ENCODE assay signal across 1 cellular context in the genomic region with DNA sequence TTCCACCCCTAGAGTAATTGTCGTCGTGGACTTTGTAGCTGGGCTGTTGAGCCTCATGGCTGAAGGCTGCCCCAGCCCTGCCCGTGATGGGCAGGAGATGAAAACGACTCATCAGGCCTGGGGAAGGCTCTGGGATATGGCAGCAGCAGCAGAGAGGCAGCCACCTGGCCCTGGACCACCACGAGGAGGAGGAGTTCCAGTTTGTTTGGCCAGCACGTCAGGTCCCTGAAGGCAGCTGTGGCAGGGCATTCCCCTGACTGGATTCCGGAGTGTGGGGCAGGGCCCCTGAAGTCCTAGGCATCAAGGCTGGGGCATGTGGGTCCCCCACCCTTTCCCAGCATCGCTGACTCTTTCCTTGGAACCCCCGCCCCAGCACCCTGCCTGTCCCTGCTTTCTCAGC.
TF ChIP-seq lines count a peak whose summit lies in the region.

No MANE protein-coding gene starts in this region.

TF ChIP-seq in WTC11, 78 proteins besides CTCF, POLR2A, EP300 and RAD21 (continued from another document):
- TF ChIP-seq, protein P1, sequence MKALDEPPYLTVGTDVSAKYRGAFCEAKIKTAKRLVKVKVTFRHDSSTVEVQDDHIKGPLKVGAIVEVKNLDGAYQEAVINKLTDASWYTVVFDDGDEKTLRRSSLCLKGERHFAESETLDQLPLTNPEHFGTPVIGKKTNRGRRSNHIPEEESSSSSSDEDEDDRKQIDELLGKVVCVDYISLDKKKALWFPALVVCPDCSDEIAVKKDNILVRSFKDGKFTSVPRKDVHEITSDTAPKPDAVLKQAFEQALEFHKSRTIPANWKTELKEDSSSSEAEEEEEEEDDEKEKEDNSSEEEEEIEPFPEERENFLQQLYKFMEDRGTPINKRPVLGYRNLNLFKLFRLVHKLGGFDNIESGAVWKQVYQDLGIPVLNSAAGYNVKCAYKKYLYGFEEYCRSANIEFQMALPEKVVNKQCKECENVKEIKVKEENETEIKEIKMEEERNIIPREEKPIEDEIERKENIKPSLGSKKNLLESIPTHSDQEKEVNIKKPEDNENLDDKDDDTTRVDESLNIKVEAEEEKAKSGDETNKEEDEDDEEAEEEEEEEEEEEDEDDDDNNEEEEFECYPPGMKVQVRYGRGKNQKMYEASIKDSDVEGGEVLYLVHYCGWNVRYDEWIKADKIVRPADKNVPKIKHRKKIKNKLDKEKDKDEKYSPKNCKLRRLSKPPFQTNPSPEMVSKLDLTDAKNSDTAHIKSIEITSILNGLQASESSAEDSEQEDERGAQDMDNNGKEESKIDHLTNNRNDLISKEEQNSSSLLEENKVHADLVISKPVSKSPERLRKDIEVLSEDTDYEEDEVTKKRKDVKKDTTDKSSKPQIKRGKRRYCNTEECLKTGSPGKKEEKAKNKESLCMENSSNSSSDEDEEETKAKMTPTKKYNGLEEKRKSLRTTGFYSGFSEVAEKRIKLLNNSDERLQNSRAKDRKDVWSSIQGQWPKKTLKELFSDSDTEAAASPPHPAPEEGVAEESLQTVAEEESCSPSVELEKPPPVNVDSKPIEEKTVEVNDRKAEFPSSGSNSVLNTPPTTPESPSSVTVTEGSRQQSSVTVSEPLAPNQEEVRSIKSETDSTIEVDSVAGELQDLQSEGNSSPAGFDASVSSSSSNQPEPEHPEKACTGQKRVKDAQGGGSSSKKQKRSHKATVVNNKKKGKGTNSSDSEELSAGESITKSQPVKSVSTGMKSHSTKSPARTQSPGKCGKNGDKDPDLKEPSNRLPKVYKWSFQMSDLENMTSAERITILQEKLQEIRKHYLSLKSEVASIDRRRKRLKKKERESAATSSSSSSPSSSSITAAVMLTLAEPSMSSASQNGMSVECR (CRISPR knock-in tag; IDR thresholded peaks at IDR 0.05; ENCODE audit: borderline replicate concordance): no peak
- TF ChIP-seq ETV6 (CRISPR knock-in tag; IDR thresholded peaks at IDR 0.05) (no peak), ZNF121 (CRISPR knock-in tag; IDR thresholded peaks at IDR 0.05) (no peak), CBFB (CRISPR knock-in tag; IDR thresholded peaks at IDR 0.05; ENCODE audit: low read depth) (no peak), ZNF219 (CRISPR knock-in tag; IDR thresholded peaks at IDR 0.05; ENCODE audit: borderline replicate concordance) (no peak)
- TF ChIP-seq, protein P2, sequence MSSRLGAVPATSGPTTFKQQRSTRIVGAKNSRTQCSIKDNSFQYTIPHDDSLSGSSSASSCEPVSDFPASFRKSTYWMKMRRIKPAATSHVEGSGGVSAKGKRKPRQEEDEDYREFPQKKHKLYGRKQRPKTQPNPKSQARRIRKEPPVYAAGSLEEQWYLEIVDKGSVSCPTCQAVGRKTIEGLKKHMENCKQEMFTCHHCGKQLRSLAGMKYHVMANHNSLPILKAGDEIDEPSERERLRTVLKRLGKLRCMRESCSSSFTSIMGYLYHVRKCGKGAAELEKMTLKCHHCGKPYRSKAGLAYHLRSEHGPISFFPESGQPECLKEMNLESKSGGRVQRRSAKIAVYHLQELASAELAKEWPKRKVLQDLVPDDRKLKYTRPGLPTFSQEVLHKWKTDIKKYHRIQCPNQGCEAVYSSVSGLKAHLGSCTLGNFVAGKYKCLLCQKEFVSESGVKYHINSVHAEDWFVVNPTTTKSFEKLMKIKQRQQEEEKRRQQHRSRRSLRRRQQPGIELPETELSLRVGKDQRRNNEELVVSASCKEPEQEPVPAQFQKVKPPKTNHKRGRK (CRISPR knock-in tag; IDR thresholded peaks at IDR 0.05; ENCODE audit: borderline replicate concordance): no peak
- TF ChIP-seq, protein P3, sequence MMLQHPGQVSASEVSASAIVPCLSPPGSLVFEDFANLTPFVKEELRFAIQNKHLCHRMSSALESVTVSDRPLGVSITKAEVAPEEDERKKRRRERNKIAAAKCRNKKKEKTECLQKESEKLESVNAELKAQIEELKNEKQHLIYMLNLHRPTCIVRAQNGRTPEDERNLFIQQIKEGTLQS (CRISPR knock-in tag; conservative IDR thresholded peaks at IDR 0.05): no peak
- TF ChIP-seq, protein P4, sequence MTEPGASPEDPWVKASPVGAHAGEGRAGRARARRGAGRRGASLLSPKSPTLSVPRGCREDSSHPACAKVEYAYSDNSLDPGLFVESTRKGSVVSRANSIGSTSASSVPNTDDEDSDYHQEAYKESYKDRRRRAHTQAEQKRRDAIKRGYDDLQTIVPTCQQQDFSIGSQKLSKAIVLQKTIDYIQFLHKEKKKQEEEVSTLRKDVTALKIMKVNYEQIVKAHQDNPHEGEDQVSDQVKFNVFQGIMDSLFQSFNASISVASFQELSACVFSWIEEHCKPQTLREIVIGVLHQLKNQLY (CRISPR knock-in tag; IDR thresholded peaks at IDR 0.05): no peak
- TF ChIP-seq, protein P5, sequence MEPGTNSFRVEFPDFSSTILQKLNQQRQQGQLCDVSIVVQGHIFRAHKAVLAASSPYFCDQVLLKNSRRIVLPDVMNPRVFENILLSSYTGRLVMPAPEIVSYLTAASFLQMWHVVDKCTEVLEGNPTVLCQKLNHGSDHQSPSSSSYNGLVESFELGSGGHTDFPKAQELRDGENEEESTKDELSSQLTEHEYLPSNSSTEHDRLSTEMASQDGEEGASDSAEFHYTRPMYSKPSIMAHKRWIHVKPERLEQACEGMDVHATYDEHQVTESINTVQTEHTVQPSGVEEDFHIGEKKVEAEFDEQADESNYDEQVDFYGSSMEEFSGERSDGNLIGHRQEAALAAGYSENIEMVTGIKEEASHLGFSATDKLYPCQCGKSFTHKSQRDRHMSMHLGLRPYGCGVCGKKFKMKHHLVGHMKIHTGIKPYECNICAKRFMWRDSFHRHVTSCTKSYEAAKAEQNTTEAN (CRISPR knock-in tag; IDR thresholded peaks at IDR 0.05): no peak
- TF ChIP-seq, protein P6, sequence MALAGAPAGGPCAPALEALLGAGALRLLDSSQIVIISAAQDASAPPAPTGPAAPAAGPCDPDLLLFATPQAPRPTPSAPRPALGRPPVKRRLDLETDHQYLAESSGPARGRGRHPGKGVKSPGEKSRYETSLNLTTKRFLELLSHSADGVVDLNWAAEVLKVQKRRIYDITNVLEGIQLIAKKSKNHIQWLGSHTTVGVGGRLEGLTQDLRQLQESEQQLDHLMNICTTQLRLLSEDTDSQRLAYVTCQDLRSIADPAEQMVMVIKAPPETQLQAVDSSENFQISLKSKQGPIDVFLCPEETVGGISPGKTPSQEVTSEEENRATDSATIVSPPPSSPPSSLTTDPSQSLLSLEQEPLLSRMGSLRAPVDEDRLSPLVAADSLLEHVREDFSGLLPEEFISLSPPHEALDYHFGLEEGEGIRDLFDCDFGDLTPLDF (CRISPR knock-in tag; IDR thresholded peaks at IDR 0.05): no peak
